ENCODE assay signal across 17 cellular contexts in the genomic region with DNA sequence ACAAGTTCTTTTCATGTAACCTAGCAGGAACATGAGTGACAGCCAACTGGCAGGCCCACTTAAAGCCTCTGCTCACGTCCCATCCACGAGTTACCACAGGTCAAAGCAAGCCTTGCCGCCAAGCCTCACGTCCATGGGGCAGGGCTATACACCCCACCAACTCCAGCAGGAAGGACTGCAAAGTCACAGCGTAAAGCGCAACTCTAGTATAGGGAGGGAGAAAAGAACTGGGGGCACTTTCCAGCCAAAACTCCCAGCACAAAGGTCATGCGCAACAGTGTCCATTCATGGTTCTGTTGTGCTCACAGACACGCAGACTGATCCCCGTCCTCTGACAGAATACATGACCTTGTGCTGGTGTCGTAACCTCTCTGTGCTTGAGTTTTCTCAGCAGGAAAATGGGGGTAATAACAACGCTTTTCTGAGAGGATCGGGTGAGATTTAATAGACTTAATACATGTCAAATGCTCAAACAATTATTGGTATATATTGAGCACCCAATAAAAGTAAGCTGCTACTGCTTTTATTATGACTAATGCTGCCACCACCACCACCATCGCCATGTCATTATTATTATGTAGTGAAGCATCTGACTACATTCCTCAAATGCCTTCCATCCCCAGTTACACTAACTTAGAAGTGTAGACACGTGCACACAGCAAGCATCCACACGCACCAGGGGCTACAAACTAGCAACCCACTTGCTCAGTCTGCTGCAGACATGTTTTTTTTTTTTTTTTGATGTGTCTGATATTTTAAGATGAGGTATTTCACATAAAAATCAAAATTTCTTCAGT.
A peak's percentile ranks its signal among the peaks of the same experiment; 100 is the strongest.
DNase-seq lines count a peak whose midpoint lies in the region; TF ChIP-seq lines count a peak whose summit lies in the region.
"Had no signal": no experiment of that assay in that cellular context is flagged by ENCODE, and none has a peak within 500 bp of the region (broad histone marks: within the 10 kb centered on the region; RNA-seq: fewer than 3 reads in every experiment).

No MANE protein-coding gene starts in this region.

- H3K4me3 ChIP-seq in AG04449 (ENCODE audit: low read depth, low read length) (no peak overlapping the region), tibial nerve (no peak overlapping the region)
- H3K4me3 ChIP-seq: breast epithelium, lower lobe of right lung, upper lobe of left lung had no signal

- peaks cover 0 to 8% (median 0%) of the 10 kb centered on the region in 4 donors for H3K4me1 ChIP-seq in tibial nerve
- H3K4me1 ChIP-seq: breast epithelium had no signal

- 83% methylated on average over 15 of the region's 15 CpGs for WGBS in tibial nerve, 2 donors

- no peak for TF ChIP-seq POLR2A in tibial nerve (IDR thresholded peaks at IDR 0.05)

- no peaks in the 10 kb centered on the region for H3K36me3 ChIP-seq in tibial nerve
- H3K36me3 ChIP-seq: BE2C, breast epithelium, lower lobe of right lung, upper lobe of left lung, WERI-Rb-1 had no signal

- DNase-seq in AG04449 (ENCODE audit: low read depth, low spot score) (peak; percentile 36), HCEC 1CT (peak; percentile 19), astrocyte of the hippocampus (ENCODE audit: low read depth, low spot score) (peak; percentile 75), myocyte (ENCODE audit: low read depth) (peak; percentile 56), NCI-H2171 (lab: John Stamatoyannopoulos, UW) (no peak), tibial nerve (ENCODE audit: low spot score in 2 of 2) (no peak), NOMO-1 treated with DMSO at 0.1 percent for 48 hours (lab: John Stamatoyannopoulos, UW; ENCODE audit: unreplicated experiment) (no peak)
- DNase-seq in stimulated activated CD4-positive, alpha-beta T cell treated with anti-CD3 and anti-CD28 coated beads, Interleukin-4, amount 100 ng/mL, for 24 hours: no peak
- DNase-seq: BE2C; effector memory CD8-positive, alpha-beta T cell; lower lobe of right lung; NCI-H1092 treated with DMSO at 0.1 percent for 48 hours; NCI-H226; stimulated activated naive CD4-positive, alpha-beta T cell; upper lobe of left lung; WERI-Rb-1 had no signal

- H3K9me3 ChIP-seq in tibial nerve: no peaks in the 10 kb centered on the region
- H3K9me3 ChIP-seq: BE2C, breast epithelium, lower lobe of right lung, upper lobe of left lung had no signal

- no peak overlapping the region for H3K27ac ChIP-seq in tibial nerve
- H3K27ac ChIP-seq: breast epithelium, lower lobe of right lung, upper lobe of left lung, WERI-Rb-1 had no signal

- TF ChIP-seq CTCF in AG04449 (IDR thresholded peaks at IDR 0.05; ENCODE audit: insufficient read depth, low read length, missing control alignments) (no peak), tibial nerve (IDR thresholded peaks at IDR 0.05) (no peak)

- no peak for TF ChIP-seq EP300 in tibial nerve (IDR thresholded peaks at IDR 0.05)

- POLR2A ChIA-PET in AG04449 (lab: Yijun Ruan, JAX): interaction anchor here (0.6 to 0.7 kb wide), 2 partner anchors 19 to 71 kb away, joined by 3 read pairs; no protein-coding TSS in a partner anchor

- CTCF ChIA-PET in AG04449 (lab: Yijun Ruan, JAX): interaction anchor here (1.0 to 21.0 kb wide), 3 partner anchors 9 to 221 kb away, joined by 3 to 652 read pairs (median 5); no protein-coding TSS in a partner anchor

- H3K27me3 ChIP-seq in tibial nerve: no peaks in the 10 kb centered on the region
- H3K27me3 ChIP-seq: BE2C, breast epithelium, upper lobe of left lung had no signal

Comparison
In these comparisons a context has a peak if more than half of its experiments do, and no peak if none do; other contexts are left out.
1. DNase-seq: peak in AG04449 (single experiment), HCEC 1CT (single experiment), astrocyte of the hippocampus (single experiment) and myocyte (single experiment); none in NCI-H2171 (single experiment), tibial nerve (0 of 2), NOMO-1 treated with DMSO at 0.1 percent for 48 hours (single experiment) and stimulated activated CD4-positive, alpha-beta T cell treated with anti-CD3 and anti-CD28 coated beads, Interleukin-4, amount 100 ng/mL, for 24 hours (single experiment).